In the genomic region with DNA sequence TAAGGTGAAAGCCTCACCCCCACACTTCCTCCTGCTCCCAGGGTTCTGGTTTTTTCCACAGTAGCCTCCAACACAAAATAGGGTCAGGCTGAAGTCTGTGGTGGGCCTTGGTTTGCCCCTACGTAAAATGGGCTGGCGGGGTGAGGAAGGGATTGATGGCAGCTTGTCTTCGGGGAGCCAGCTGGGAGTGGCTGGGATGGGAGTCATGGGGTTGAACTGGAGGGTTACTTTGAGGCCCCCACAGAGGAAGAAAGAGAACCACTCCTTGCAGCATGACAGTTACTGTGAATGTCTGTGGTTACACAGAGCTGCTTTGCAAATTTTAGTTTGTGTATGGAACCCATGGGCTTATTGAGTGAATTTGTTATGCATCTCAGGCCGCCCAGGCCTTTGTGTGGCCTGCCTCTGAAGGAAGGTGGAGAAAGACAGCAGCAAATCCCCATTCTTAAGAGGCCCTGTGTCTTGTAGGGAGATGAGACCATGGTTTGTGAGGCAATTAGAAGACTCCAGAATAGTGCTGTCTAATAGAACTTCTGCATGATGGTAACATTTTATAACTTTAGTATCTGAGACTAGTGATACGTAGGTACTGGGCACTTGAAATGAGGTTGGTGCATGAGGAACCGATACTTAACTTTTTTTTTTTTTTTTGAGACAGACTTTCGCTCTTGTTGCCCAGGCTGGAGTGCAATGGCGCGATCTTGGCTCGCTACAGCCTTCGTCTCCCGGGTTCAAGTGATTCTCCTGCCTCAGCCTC, we compare ENCODE assay signal across 10 cellular contexts. TPM values are rescaled to one million over a fixed set of nuclear protein-coding genes. Genes with fewer than 3 reads are reported as not detected.
DNase-seq lines count a peak whose midpoint lies in the region; ATAC-seq, FAIRE-seq and TF ChIP-seq lines count a peak whose summit lies in the region.
"Had no signal": no experiment of that assay in that cellular context is flagged by ENCODE, and none has a peak within 500 bp of the region (broad histone marks: within the 10 kb centered on the region; RNA-seq: fewer than 3 reads in every experiment).

No MANE protein-coding gene starts in this region.

- H2AFZ ChIP-seq in astrocyte (ENCODE audit: low read depth, low read length): no peak overlapping the region

- H4K20me1 ChIP-seq in astrocyte (ENCODE audit: insufficient read depth, low read length): peaks cover 97% of the 10 kb centered on the region

- intact Hi-C loops in Right ventricle myocardium inferior (cut with DNase I) (no loop called here), heart right ventricle (cut with DNase I) (loop anchor here in 1 of 10 donors (5.0 kb wide), 1 partner anchor 60 kb away; a partner anchor contains a TSS), transverse colon (cut with DNase I; ENCODE audit: low total_unique reads) (no loop called here)

- no peaks in the 10 kb centered on the region for H3K9me3 ChIP-seq in heart right ventricle
- no peaks in the 10 kb centered on the region for H3K9me3 ChIP-seq in astrocyte (ENCODE audit: insufficient read depth, low read depth, low read length)
- H3K9me3 ChIP-seq in transverse colon: no peaks in the 10 kb centered on the region
- H3K9me3 ChIP-seq: mucosa of descending colon had no signal

- FAIRE-seq in astrocyte (lab: Jason Lieb, UNC): no peak

- no peaks in the 10 kb centered on the region for H3K27me3 Mint-ChIP-seq in astrocyte (ENCODE audit: low read depth, unreplicated experiment)

- peaks cover 0 to 81% (median 31%) of the 10 kb centered on the region in 9 donors for H3K36me3 ChIP-seq in heart right ventricle
- peaks cover 30% of the 10 kb centered on the region for H3K36me3 ChIP-seq in astrocyte (ENCODE audit: insufficient read depth, low read length)
- H3K36me3 ChIP-seq in transverse colon: peaks cover 0 to 34% (median 0%) of the 10 kb centered on the region in 4 donors

- H3K36me3 Mint-ChIP-seq in astrocyte (ENCODE audit: low read depth, unreplicated experiment): peaks cover 15% of the 10 kb centered on the region

- in situ Hi-C loops in transverse colon (cut with MboI; ENCODE audit: low pct_ligation_motif_present in 1 of 4, low pct_unique_long_range_greater_than_20kb in 1 of 4, low sequenced_read_pairs in 3 of 4): no loop called here

- DNase-seq in Right ventricle myocardium inferior (ENCODE audit: missing footprints) (peak; percentile 43), heart right ventricle (no peak), astrocyte (ENCODE audit: low read depth) (no peak), transverse colon (no peak), NCI-H82 (lab: John Stamatoyannopoulos, UW) (no peak), NCI-H2227 treated with DMSO at 0.1 percent for 48 hours (lab: John Stamatoyannopoulos, UW) (no peak), NCI-H2171 (lab: John Stamatoyannopoulos, UW) (no peak)
- DNase-seq: NCI-H1417 treated with DMSO at 0.1 percent for 48 hours had no signal

- H3K9me3 Mint-ChIP-seq in astrocyte (ENCODE audit: unreplicated experiment): no peaks in the 10 kb centered on the region

- peaks cover 42% of the 10 kb centered on the region for H3K4me1 Mint-ChIP-seq in astrocyte (ENCODE audit: low read depth, unreplicated experiment)

- H3K4me3 ChIP-seq in heart right ventricle (no peak overlapping the region), astrocyte (ENCODE audit: insufficient read depth, low read depth, low read length) (no peak overlapping the region), transverse colon (no peak overlapping the region)
- H3K4me3 ChIP-seq: mucosa of descending colon had no signal

- no peak overlapping the region for H3K9ac ChIP-seq in astrocyte (ENCODE audit: low read length)

- WGBS in heart right ventricle, 2 donors: 86 to 87% methylated on average over 12 of the region's 12 CpGs
- 42 to 65% methylated on average over 2 to 12 of the region's 12 CpGs for WGBS in transverse colon (ENCODE audit: low coverage in 1 of 2), 2 donors

- no peak for TF ChIP-seq POLR2A in transverse colon (IDR thresholded peaks at IDR 0.05)

- H3K4me1 ChIP-seq in heart right ventricle: peaks cover 49 to 85% (median 76%) of the 10 kb centered on the region in 9 donors
- H3K4me1 ChIP-seq in astrocyte (ENCODE audit: insufficient read depth, low read length): peaks cover 30% of the 10 kb centered on the region
- peaks cover 50 to 69% (median 54%) of the 10 kb centered on the region in 4 donors for H3K4me1 ChIP-seq in transverse colon

- no peak for TF ChIP-seq CTCF in heart right ventricle (IDR thresholded peaks at IDR 0.05)
- no peak for TF ChIP-seq CTCF in astrocyte (IDR thresholded peaks at IDR 0.05; ENCODE audit: insufficient read depth, low read depth, low read length)
- no peak for TF ChIP-seq CTCF in transverse colon (IDR thresholded peaks at IDR 0.05)

- peaks cover 77% of the 10 kb centered on the region for H3K79me2 ChIP-seq in astrocyte (ENCODE audit: insufficient read depth, low read length)

- H3K27ac ChIP-seq in heart right ventricle: peak overlapping the region in 4 of 10 donors; percentile 45 to 100 (median 100)
- H3K27ac ChIP-seq in astrocyte (ENCODE audit: low read depth, low read length): no peak overlapping the region
- peak overlapping the region; percentile 60 to 100 (median 98) for H3K27ac ChIP-seq in transverse colon

- no peak overlapping the region for H3K27ac Mint-ChIP-seq in astrocyte (ENCODE audit: unreplicated experiment)

- H3K27me3 ChIP-seq in heart right ventricle (no peaks in the 10 kb centered on the region), astrocyte (ENCODE audit: insufficient read depth, low read length) (no peaks in the 10 kb centered on the region), transverse colon (no peaks in the 10 kb centered on the region)

- TF ChIP-seq EP300 in transverse colon (IDR thresholded peaks at IDR 0.05; ENCODE audit: low read depth): no peak

- peak overlapping the region; percentile 54 for H3K4me3 Mint-ChIP-seq in astrocyte (ENCODE audit: unreplicated experiment)

- no peak overlapping the region for H3K4me2 ChIP-seq in astrocyte (ENCODE audit: low read length)

- no peak for ATAC-seq in Right ventricle myocardium inferior
- no peak for ATAC-seq in heart right ventricle
- ATAC-seq in HG03280 (IDR thresholded peaks at IDR 0.05; ENCODE audit: unreplicated experiment): peak; percentile 48
- ATAC-seq: mucosa of descending colon had no signal

RNA-seq across cellular contexts. Expression of a gene that starts 8.1 kb away (rescaled TPM):
- total RNA-seq in Right ventricle myocardium inferior: 109 TPM
- total RNA-seq in heart right ventricle: 100 to 1,000 TPM in 4 of 10 donors, 10 to 100 TPM in 6; 82.6 to 147 (median 90.4) TPM
- 10 to 100 TPM; 27.9 to 67.0 TPM for polyA plus RNA-seq in heart right ventricle
- 103 and 117 TPM in 2 replicates for total RNA-seq in astrocyte
- 100 to 1,000 TPM in 1 of 4 donors, 10 to 100 TPM in 3; 59.1 to 108 (median 66.8) TPM for total RNA-seq in transverse colon
